In the genomic region with DNA sequence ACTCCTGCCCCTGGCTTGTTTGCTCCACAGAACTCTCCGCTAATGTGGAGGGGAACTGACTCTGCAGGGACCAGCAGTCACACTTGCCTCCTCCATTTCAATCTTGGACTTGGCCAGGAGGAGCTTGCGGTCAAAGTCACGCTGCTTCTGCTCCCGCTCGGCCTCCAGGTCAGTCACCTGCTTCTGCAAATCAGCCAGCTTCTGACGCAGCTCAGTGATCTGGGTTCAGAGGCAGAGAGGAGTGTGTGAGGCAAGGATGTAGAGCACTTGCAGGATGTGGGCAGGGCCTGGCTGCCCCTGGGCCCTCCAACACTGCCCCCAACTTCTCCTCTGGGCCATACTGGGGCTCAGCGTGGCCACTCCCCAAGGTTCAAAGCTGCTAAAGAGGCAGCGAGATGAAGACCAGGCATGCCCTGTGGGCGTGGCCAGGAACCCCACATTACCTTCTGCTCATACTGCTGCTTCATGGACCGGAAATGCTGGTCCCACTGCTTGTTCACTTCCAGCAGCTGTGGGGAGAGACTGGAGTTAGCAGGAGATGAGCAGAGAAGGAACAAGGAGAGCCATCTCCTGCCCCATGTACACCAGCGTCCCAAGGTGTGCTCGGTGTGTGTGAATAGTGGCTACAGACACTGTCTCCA, we compare ENCODE assay signal across 1 cellular context.
TF ChIP-seq lines count a peak whose summit lies in the region.

No MANE protein-coding gene starts in this region.

TF ChIP-seq in HepG2, 621 proteins besides CTCF, POLR2A, EP300 and RAD21 (continued from another document):
- TF ChIP-seq, protein P1, sequence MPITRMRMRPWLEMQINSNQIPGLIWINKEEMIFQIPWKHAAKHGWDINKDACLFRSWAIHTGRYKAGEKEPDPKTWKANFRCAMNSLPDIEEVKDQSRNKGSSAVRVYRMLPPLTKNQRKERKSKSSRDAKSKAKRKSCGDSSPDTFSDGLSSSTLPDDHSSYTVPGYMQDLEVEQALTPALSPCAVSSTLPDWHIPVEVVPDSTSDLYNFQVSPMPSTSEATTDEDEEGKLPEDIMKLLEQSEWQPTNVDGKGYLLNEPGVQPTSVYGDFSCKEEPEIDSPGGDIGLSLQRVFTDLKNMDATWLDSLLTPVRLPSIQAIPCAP (CRISPR knock-in tag; IDR thresholded peaks at IDR 0.05; ENCODE audit: low read depth): no peak
- TF ChIP-seq ZSCAN25 (CRISPR knock-in tag; IDR thresholded peaks at IDR 0.05) (no peak), TMF1 (CRISPR knock-in tag; IDR thresholded peaks at IDR 0.05; ENCODE audit: low read depth) (no peak), POLR2AphosphoS5 (IDR thresholded peaks at IDR 0.05; ENCODE audit: low read depth, low read length) (no peak)
